In the genomic region with DNA sequence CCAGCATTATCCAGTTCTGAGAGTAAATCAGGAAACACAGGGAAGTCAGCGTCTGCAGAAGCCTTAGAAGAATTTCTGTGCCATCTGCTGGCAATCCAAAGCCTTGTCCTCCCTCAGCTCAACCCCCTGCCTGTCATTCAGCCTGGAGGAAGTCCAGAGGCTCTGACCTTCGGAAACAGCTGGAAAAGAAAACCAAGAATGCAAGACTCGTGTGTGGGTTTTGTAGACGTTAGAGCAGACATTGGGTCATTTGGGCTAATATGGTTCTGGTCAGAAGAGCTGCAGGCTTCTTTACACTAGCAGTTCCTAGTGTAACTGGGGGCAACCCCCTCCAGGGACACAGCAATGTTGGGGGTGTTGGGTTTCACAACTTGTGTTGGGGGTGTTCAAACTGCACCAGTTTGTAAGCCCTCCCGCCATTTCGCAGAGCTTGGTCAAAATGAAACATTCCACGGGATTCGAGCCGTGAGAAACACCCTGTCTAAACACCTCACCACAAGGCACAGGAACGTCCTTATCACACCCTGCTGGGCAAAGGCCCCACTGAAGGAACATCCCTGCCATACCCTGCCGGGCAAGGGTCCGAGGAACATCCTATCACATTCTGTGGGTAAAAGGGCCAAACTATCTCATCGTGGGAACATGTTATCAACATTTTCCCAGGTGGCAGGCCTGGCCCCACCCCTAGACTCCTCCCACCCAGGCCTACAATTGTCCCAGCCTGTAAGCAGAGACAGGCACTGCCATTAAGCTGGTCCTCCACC, we compare ENCODE assay signal across 2 cellular contexts.
TF ChIP-seq lines count a peak whose summit lies in the region.

No MANE protein-coding gene starts in this region.

TF ChIP-seq in HCT116, 20 proteins besides CTCF, POLR2A, EP300 and RAD21:
- TF ChIP-seq ZNF274 (IDR thresholded peaks at IDR 0.05; ENCODE audit: low read depth, low read length) (no peak), POLR2AphosphoS5 (IDR thresholded peaks at IDR 0.05; ENCODE audit: low read depth, low read length) (no peak), EGR1 (IDR thresholded peaks at IDR 0.05; ENCODE audit: low read depth) (no peak)
- TF ChIP-seq, protein P1, sequence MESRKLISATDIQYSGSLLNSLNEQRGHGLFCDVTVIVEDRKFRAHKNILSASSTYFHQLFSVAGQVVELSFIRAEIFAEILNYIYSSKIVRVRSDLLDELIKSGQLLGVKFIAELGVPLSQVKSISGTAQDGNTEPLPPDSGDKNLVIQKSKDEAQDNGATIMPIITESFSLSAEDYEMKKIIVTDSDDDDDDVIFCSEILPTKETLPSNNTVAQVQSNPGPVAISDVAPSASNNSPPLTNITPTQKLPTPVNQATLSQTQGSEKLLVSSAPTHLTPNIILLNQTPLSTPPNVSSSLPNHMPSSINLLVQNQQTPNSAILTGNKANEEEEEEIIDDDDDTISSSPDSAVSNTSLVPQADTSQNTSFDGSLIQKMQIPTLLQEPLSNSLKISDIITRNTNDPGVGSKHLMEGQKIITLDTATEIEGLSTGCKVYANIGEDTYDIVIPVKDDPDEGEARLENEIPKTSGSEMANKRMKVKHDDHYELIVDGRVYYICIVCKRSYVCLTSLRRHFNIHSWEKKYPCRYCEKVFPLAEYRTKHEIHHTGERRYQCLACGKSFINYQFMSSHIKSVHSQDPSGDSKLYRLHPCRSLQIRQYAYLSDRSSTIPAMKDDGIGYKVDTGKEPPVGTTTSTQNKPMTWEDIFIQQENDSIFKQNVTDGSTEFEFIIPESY (IDR thresholded peaks at IDR 0.05; ENCODE audit: extremely low read depth, insufficient replicate concordance, low read length), result no peak

TF ChIP-seq in GM12878, 131 proteins besides CTCF, POLR2A, EP300 and RAD21:
- TF ChIP-seq IRF4 (IDR thresholded peaks at IDR 0.05; ENCODE audit: low read depth, low read length) (peak; percentile 39; the same call in 1 of the 2 replicates), ZBTB40 (IDR thresholded peaks at IDR 0.05; ENCODE audit: borderline replicate concordance) (no peak), YY1 (IDR thresholded peaks at IDR 0.05; ENCODE audit: low read depth, low read length) (0 out of 2 replicates have a peak, but pooled peaks have one; percentile 16)
- TF ChIP-seq, protein P2, sequence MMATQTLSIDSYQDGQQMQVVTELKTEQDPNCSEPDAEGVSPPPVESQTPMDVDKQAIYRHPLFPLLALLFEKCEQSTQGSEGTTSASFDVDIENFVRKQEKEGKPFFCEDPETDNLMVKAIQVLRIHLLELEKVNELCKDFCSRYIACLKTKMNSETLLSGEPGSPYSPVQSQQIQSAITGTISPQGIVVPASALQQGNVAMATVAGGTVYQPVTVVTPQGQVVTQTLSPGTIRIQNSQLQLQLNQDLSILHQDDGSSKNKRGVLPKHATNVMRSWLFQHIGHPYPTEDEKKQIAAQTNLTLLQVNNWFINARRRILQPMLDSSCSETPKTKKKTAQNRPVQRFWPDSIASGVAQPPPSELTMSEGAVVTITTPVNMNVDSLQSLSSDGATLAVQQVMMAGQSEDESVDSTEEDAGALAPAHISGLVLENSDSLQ (IDR thresholded peaks at IDR 0.05), result peak; percentile 65; the same call in 1 of the 2 replicates
TF ChIP-seq in GM12878: peak in this region for 3.
